ENCODE assay signal across 15 cellular contexts in the genomic region with DNA sequence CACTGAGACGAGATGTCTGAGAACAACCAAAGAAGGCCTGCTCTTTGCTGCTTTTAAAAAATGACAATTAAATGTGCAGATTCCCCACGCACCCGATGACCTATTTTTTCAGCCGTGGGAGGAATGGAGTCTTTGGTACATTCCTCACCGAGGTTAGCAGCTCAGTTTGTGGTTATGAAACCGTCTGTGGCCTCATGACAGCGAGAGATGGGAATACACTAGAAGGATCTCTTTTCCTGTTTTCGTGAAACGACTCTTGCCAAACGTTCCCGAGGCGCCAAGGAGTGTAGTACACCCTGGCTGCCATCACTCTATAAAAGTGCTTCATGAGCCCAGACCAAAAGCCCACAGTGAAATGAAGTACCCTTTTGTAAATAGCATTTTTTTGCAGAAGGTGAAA.
DNase-seq lines count a peak whose midpoint lies in the region; ATAC-seq and TF ChIP-seq lines count a peak whose summit lies in the region.
"Had no signal": no experiment of that assay in that cellular context is flagged by ENCODE, and none has a peak within 500 bp of the region (broad histone marks: within the 10 kb centered on the region; RNA-seq: fewer than 3 reads in every experiment).

No MANE protein-coding gene starts in this region.

- H2AFZ ChIP-seq in IMR-90 (replicated peaks; ENCODE audit: low read length, poor library complexity), result no peak overlapping the region

- H3K27me3 ChIP-seq in IMR-90 (ENCODE audit: control insufficient read depth, insufficient read depth, low read length), result no peaks in the 10 kb centered on the region
- no peaks in the 10 kb centered on the region for H3K27me3 ChIP-seq in left lung
- no peaks in the 10 kb centered on the region for H3K27me3 ChIP-seq in testis
- H3K27me3 ChIP-seq: SJSA1 had no signal

- no peak overlapping the region for H2BK15ac ChIP-seq in IMR-90 (ENCODE audit: low read depth, low read length)

- H3K27me3 Mint-ChIP-seq in natural killer cell (ENCODE audit: low read depth in 2 of 2), result no peaks in the 10 kb centered on the region
- H3K27me3 Mint-ChIP-seq: stimulated activated naive B cell treated with anti-CD40 and anti-IgM and Interleukin-4, amounts not matched to agents 10 μg/mL and 1 μg/mL and 100 μg/mL, for 72 hours had no signal

- TF ChIP-seq CTCF in IMR-90 (conservative IDR thresholded peaks at IDR 0.05; ENCODE audit: low read depth, low read length), result no peak
- TF ChIP-seq CTCF in cardiac fibroblast (IDR thresholded peaks at IDR 0.05; ENCODE audit: low read depth, low read length), result no peak
- no peak for TF ChIP-seq CTCF in left lung (IDR thresholded peaks at IDR 0.05)
- peak in 2 of 3 experiments; percentile 15 to 34 for TF ChIP-seq CTCF in testis (IDR thresholded peaks at IDR 0.05)
- no peak for TF ChIP-seq CTCF in natural killer cell (IDR thresholded peaks at IDR 0.05)

- peak; percentile 76 for DNase-seq in IMR-90
- peak; percentile 55 to 71 for DNase-seq in cardiac fibroblast (ENCODE audit: low read depth in 2 of 2)
- DNase-seq in left lung, result peak in 1 of 2 donors; percentile 49
- peak; percentile 54 for DNase-seq in testis
- no peak for DNase-seq in NCI-H82 treated with DMSO at 0.1 percent for 48 hours (lab: John Stamatoyannopoulos, UW; ENCODE audit: unreplicated experiment)
- no peak for DNase-seq in natural killer cell
- DNase-seq: activated T-cell treated with anti-CD3 and anti-CD28 coated beads, Interleukin-2, amount 50 U/mL, for 1 hour; Caco-2; NCI-H1436; NCI-H526 treated with DMSO at 0.1 percent for 48 hours; stimulated activated naive B cell treated with anti-CD40 and anti-IgM and Interleukin-4, amounts not matched to agents 10 μg/mL and 1 μg/mL and 100 μg/mL, for 72 hours had no signal

- no peak overlapping the region for H2BK120ac ChIP-seq in IMR-90 (ENCODE audit: low read depth, low read length)

- no peak overlapping the region for H4K5ac ChIP-seq in IMR-90 (ENCODE audit: low read depth, low read length)

- H4K8ac ChIP-seq in IMR-90 (ENCODE audit: low read depth in 2 of 2, low read length in 2 of 2), result no peak overlapping the region

- H2BK5ac ChIP-seq in IMR-90 (ENCODE audit: low read depth, low read length, poor library complexity, severe bottlenecking), result no peak overlapping the region

- no peak overlapping the region for H2AK9ac ChIP-seq in IMR-90 (replicated peaks; ENCODE audit: low read depth, low read length, poor library complexity)

- intact Hi-C loops in IMR-90 (cut with micrococcal nuclease) (no loop called here), left lung (cut with DNase I) (no loop called here), testis (cut with DNase I; ENCODE audit: low total_unique reads) (no loop called here), natural killer cell (cut with micrococcal nuclease) (no loop called here)

- in situ Hi-C loops in IMR-90 (cut with MboI; ENCODE audit: low sequenced_read_pairs), result no loop called here

- POLR2A ChIA-PET in IMR-90 (lab: Charles Lee; ENCODE audit: unreplicated experiment), result no interaction called here

- H3K4me2 ChIP-seq in IMR-90 (ENCODE audit: low read depth, low read length), result no peak overlapping the region

- no peak overlapping the region for H3K27ac ChIP-seq in IMR-90 (ENCODE audit: insufficient read depth, low read length)
- H3K27ac ChIP-seq in left lung, result peak overlapping the region in 1 of 2 donors; percentile 53
- H3K27ac ChIP-seq in testis, result peak overlapping the region in 1 of 2 donors; percentile 66
- H3K27ac ChIP-seq: SJSA1, VCaP had no signal

- H3K9me3 Mint-ChIP-seq in natural killer cell, result no peaks in the 10 kb centered on the region
- H3K9me3 Mint-ChIP-seq: natural killer cell treated with Interleukin-12 subunit alpha and Interleukin-12 subunit beta and Interleukin-15 and Interleukin-18, amount 100 ng/mL, for 72 hours; stimulated activated naive B cell treated with anti-CD40 and anti-IgM and Interleukin-4, amounts not matched to agents 10 μg/mL and 1 μg/mL and 100 μg/mL, for 72 hours had no signal

- H3K4me1 ChIP-seq in IMR-90 (ENCODE audit: control insufficient read depth, insufficient read depth, low read length) (peaks cover 4% of the 10 kb centered on the region; the same call in 1 of the 2 replicates), left lung (peaks cover 0 to 57% of the 10 kb centered on the region in 2 donors), testis (peaks cover 15% of the 10 kb centered on the region)
- H3K4me1 ChIP-seq: Caco-2, SJSA1 had no signal

- no peak overlapping the region for H3K23ac ChIP-seq in IMR-90 (ENCODE audit: low read depth, low read length)

- no peaks in the 10 kb centered on the region for H3K36me3 Mint-ChIP-seq in natural killer cell
- H3K36me3 Mint-ChIP-seq: natural killer cell treated with Interleukin-12 subunit alpha and Interleukin-12 subunit beta and Interleukin-15 and Interleukin-18, amount 100 ng/mL, for 72 hours; stimulated activated naive B cell treated with anti-CD40 and anti-IgM and Interleukin-4, amounts not matched to agents 10 μg/mL and 1 μg/mL and 100 μg/mL, for 72 hours had no signal

- H3K4me3 Mint-ChIP-seq in natural killer cell, result no peak overlapping the region
- H3K4me3 Mint-ChIP-seq: natural killer cell treated with Interleukin-12 subunit alpha and Interleukin-12 subunit beta and Interleukin-15 and Interleukin-18, amount 100 ng/mL, for 72 hours; stimulated activated naive B cell treated with anti-CD40 and anti-IgM and Interleukin-4, amounts not matched to agents 10 μg/mL and 1 μg/mL and 100 μg/mL, for 72 hours had no signal

- no peak overlapping the region for H3K56ac ChIP-seq in IMR-90 (ENCODE audit: extremely low read depth, insufficient read depth, low read length)

- H3K14ac ChIP-seq in IMR-90 (replicated peaks; ENCODE audit: low read depth, low read length), result no peak overlapping the region

- no peaks in the 10 kb centered on the region for H3K79me1 ChIP-seq in IMR-90 (ENCODE audit: low read depth in 1 of 2, low read length in 2 of 2)

- no peaks in the 10 kb centered on the region for H3K9me1 ChIP-seq in IMR-90 (ENCODE audit: insufficient read depth, low read length)

- 42% methylated on average over 4 of the region's 12 CpGs; no CpG with 5 or more reads in 1 of the 2 experiments for WGBS in IMR-90 (ENCODE audit: extremely low coverage in 2 of 2, insufficient read length in 1 of 2), 2 experiments
- WGBS in testis, 2 donors, result 46 to 52% methylated on average over 12 of the region's 12 CpGs

- no peaks in the 10 kb centered on the region for H4K20me1 ChIP-seq in IMR-90 (ENCODE audit: insufficient read depth, low read length)

- CTCF ChIA-PET in IMR-90 (lab: Yijun Ruan, JAX), result no interaction called here

- H3K4me1 Mint-ChIP-seq in natural killer cell, result no peaks in the 10 kb centered on the region
- H3K4me1 Mint-ChIP-seq: stimulated activated naive B cell treated with anti-CD40 and anti-IgM and Interleukin-4, amounts not matched to agents 10 μg/mL and 1 μg/mL and 100 μg/mL, for 72 hours had no signal

- TF ChIP-seq POLR2A in IMR-90 (IDR thresholded peaks at IDR 0.05; ENCODE audit: low read depth, low read length), result no peak
- TF ChIP-seq POLR2A in testis (IDR thresholded peaks at IDR 0.05), result no peak

- H3K27ac Mint-ChIP-seq in natural killer cell, result no peak overlapping the region
- H3K27ac Mint-ChIP-seq: natural killer cell treated with Interleukin-12 subunit alpha and Interleukin-12 subunit beta and Interleukin-15 and Interleukin-18, amount 100 ng/mL, for 72 hours; stimulated activated naive B cell treated with anti-CD40 and anti-IgM and Interleukin-4, amounts not matched to agents 10 μg/mL and 1 μg/mL and 100 μg/mL, for 72 hours had no signal

- ATAC-seq in IMR-90 (ENCODE audit: low read depth) (peak; percentile 46; the same call in 1 of the 2 replicates), left lung (peak; percentile 42), GM21390 (IDR thresholded peaks at IDR 0.05; ENCODE audit: unreplicated experiment) (no peak), natural killer cell (no peak)
- ATAC-seq: natural killer cell treated with Interleukin-12 subunit alpha and Interleukin-12 subunit beta and Interleukin-15 and Interleukin-18, amount 100 ng/mL, for 72 hours; stimulated activated naive B cell treated with anti-CD40 and anti-IgM and Interleukin-4, amounts not matched to agents 10 μg/mL and 1 μg/mL and 100 μg/mL, for 72 hours had no signal

- peaks cover 24% of the 10 kb centered on the region for H3K36me3 ChIP-seq in IMR-90 (ENCODE audit: control insufficient read depth, insufficient read depth, low read length)
- H3K36me3 ChIP-seq in left lung, result no peaks in the 10 kb centered on the region
- H3K36me3 ChIP-seq in testis (ENCODE audit: low read depth, missing control alignments), result no peaks in the 10 kb centered on the region
- H3K36me3 ChIP-seq: SJSA1 had no signal

- H3K9ac ChIP-seq in IMR-90 (ENCODE audit: low read depth, low read length), result no peak overlapping the region

- dilution Hi-C loops in IMR-90 (cut with HindIII; ENCODE audit: low sequenced_read_pairs, unreplicated experiment), result no loop called here

- no peak overlapping the region for H3K18ac ChIP-seq in IMR-90 (ENCODE audit: low read depth, low read length)

- no peak overlapping the region for H2AK5ac ChIP-seq in IMR-90 (ENCODE audit: low read depth, low read length)

- H3K4ac ChIP-seq in IMR-90 (ENCODE audit: low read depth, low read length), result no peak overlapping the region

- TSS peak; percentile 67 for BruUV-seq in IMR-90 (replicated peaks; lab: Mats Ljungman, UMichigan)

- H2BK20ac ChIP-seq in IMR-90 (ENCODE audit: low read depth, low read length), result no peak overlapping the region

- H4K91ac ChIP-seq in IMR-90 (ENCODE audit: insufficient read depth, low read depth, low read length), result no peak overlapping the region

- H3K9me3 ChIP-seq in IMR-90 (ENCODE audit: control insufficient read depth, insufficient read depth, low read length) (no peaks in the 10 kb centered on the region), left lung (no peaks in the 10 kb centered on the region), testis (no peaks in the 10 kb centered on the region)
- H3K9me3 ChIP-seq: Caco-2, SJSA1 had no signal

- H3K4me3 ChIP-seq in IMR-90 (ENCODE audit: insufficient read depth, low read depth, low read length) (no peak overlapping the region), cardiac fibroblast (replicated peaks in 1 of 2; ENCODE audit: low read depth in 2 of 2, low read length in 2 of 2) (no peak overlapping the region), left lung (no peak overlapping the region), testis (no peak overlapping the region)
- H3K4me3 ChIP-seq: SJSA1 had no signal

- no peak for TF ChIP-seq RAD21 in IMR-90 (IDR thresholded peaks at IDR 0.05; ENCODE audit: low read length)

TF ChIP-seq in IMR-90, 13 proteins besides CTCF, POLR2A, EP300 and RAD21:
- TF ChIP-seq CEBPB (IDR thresholded peaks at IDR 0.05; ENCODE audit: low read depth, low read length), result peak; percentile 19; the same call in 1 of the 2 replicates
- TF ChIP-seq BHLHE40 (IDR thresholded peaks at IDR 0.05; ENCODE audit: low read depth, low read length), result no peak
- TF ChIP-seq RFX5 (IDR thresholded peaks at IDR 0.05; ENCODE audit: low read depth, low read length), result no peak
- no peak for TF ChIP-seq CHD1 (IDR thresholded peaks at IDR 0.05; ENCODE audit: low read depth, low read length)
TF ChIP-seq in IMR-90: peak in this region for 1.

Comparison
In these comparisons a context has a peak if more than half of its experiments do, and no peak if none do; other contexts are left out.
1. ATAC-seq: peak in IMR-90 (single experiment) and left lung (single experiment); none in GM21390 (single experiment) and natural killer cell (0 of 3).
2. DNase-seq: peak in IMR-90 (single experiment), cardiac fibroblast (2 of 2) and testis (single experiment); none in NCI-H82 treated with DMSO at 0.1 percent for 48 hours (single experiment) and natural killer cell (single experiment).
3. CTCF ChIP-seq: peak in testis (2 of 3); none in IMR-90 (single experiment), cardiac fibroblast (single experiment), left lung (0 of 2) and natural killer cell (single experiment).